Comparison of ENCODE assay signal across 1 cellular context in the genomic region with DNA sequence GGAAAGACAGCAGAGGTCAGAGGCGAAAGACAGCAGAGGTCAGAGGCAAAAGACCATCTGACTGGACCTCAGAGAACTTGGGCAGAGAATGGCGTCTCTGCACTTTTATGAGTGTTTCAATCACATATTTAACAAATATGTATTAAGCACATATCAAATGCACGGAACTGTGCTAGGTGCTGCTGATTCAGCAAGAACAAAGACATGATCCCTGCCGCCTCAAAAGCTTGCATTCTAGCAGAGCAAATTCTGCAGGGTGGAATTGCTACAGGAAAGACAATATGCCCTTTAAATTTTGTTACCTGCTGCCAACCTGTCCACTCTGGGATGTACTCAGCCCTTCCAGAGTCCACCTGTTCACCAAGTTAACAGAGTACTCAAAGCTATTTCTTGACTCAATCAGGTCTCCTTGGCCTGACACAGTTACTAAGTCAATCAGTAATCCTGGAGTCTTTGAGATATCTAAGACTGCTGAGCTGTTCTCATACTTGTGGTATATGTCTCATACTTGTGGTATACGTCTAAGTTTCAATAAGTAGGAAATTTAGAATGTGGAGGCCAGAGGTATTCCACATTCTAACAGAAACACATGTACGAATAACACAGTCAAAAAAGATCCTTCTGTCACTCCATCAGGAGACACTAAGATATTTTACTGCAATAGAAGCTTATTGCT.
TF ChIP-seq lines count a peak whose summit lies in the region.

No MANE protein-coding gene starts in this region.

TF ChIP-seq in IMR-90, 13 proteins besides CTCF, POLR2A, EP300 and RAD21:
- no peak for TF ChIP-seq FOS (IDR thresholded peaks at IDR 0.05; ENCODE audit: low read depth, low read length)
- TF ChIP-seq, protein P1, sequence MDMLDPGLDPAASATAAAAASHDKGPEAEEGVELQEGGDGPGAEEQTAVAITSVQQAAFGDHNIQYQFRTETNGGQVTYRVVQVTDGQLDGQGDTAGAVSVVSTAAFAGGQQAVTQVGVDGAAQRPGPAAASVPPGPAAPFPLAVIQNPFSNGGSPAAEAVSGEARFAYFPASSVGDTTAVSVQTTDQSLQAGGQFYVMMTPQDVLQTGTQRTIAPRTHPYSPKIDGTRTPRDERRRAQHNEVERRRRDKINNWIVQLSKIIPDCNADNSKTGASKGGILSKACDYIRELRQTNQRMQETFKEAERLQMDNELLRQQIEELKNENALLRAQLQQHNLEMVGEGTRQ (IDR thresholded peaks at IDR 0.05; ENCODE audit: low read depth, low read length): no peak
- TF ChIP-seq MXI1 (IDR thresholded peaks at IDR 0.05; ENCODE audit: borderline replicate concordance, low read depth, low read length): 0 out of 2 replicates have a peak, but pooled peaks have one; percentile 33
- peak; percentile 32 for TF ChIP-seq MAFK (IDR thresholded peaks at IDR 0.05; ENCODE audit: low read depth, low read length)
TF ChIP-seq in IMR-90: peak in this region for 2.
